In the genomic region with DNA sequence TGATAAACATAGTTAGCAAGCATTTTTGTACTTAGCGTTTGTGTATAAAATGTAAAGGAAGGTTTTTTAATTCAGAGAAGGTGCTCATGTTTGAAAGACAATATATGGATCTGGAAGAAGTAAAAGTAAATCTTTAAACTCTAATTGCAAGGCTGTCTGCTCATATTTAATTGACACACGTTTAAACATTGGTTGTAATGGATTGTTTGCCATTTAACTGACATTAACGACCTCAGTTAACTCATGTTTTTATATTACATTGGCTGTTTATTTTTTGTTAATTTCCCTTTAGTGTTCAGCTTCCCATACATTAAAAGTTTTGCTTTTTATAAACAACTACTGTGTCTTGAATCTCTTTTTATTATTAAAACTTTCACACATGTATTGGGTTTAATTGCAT, we compare ENCODE assay signal across 22 cellular contexts.
"Had no signal": no experiment of that assay in that cellular context is flagged by ENCODE, and none has a peak within 500 bp of the region (broad histone marks: within the 10 kb centered on the region; RNA-seq: fewer than 3 reads in every experiment).

No MANE protein-coding gene starts in this region.

- H3K27me3 Mint-ChIP-seq: T-helper 17 cell had no signal

- H3K4me1 ChIP-seq: breast epithelium had no signal

- H3K9me3 ChIP-seq: breast epithelium had no signal

- H3K4me3 Mint-ChIP-seq: activated CD8-positive, alpha-beta T cell treated with anti-CD3 and anti-CD28 coated beads, Interleukin-2, amount 10 ng/mL, durations not matched to agents 7 days and 5 days; activated naive CD8-positive, alpha-beta T cell treated with anti-CD3 and anti-CD28 coated beads, Interleukin-2, amount 10 ng/mL, durations not matched to agents 7 days and 5 days; T-helper 17 cell had no signal

- H3K4me3 ChIP-seq: breast epithelium, PC-9 had no signal

- DNase-seq: activated CD4-positive, alpha-beta T cell treated with anti-CD3 and anti-CD28 coated beads for 48 hours; activated CD4-positive, alpha-beta T cell treated with anti-CD3 and anti-CD28 coated beads, Interleukin-2, amount 50 U/mL, for 4 hours; activated CD4-positive, CD25-positive, alpha-beta regulatory T cell treated with anti-CD3 and anti-CD28 coated beads, Interleukin-2, amount 50 U/mL, for 72 hours; activated CD8-positive, alpha-beta memory T cell treated with anti-CD3 and anti-CD28 coated beads, Interleukin-2, amount 50 U/mL, for 48 hours; activated CD8-positive, alpha-beta T cell treated with anti-CD3 and anti-CD28 coated beads, Interleukin-2, amount 10 ng/mL, durations not matched to agents 7 days and 5 days; activated naive CD4-positive, alpha-beta T cell treated with anti-CD3 and anti-CD28 coated beads, Interleukin-2, amount 50 U/mL, for 16 hours; activated naive CD8-positive, alpha-beta T cell treated with anti-CD3 and anti-CD28 coated beads, Interleukin-2, amount 10 ng/mL, durations not matched to agents 7 days and 5 days; activated T-cell treated with anti-CD3 and anti-CD28 coated beads, Interleukin-2, amount 50 U/mL, for 1 hour; aorta; caudate nucleus; KG1; NCI-H1092; NCI-H1436; NCI-H187; NCI-H2081; NCI-H510A treated with DMSO at 0.1 percent for 48 hours; PC-9; SHP77 treated with DMSO at 0.1 percent for 48 hours; T-helper 17 cell; T1000; WERI-Rb-1 had no signal

- H3K27ac Mint-ChIP-seq: activated CD8-positive, alpha-beta T cell treated with anti-CD3 and anti-CD28 coated beads, Interleukin-2, amount 10 ng/mL, durations not matched to agents 7 days and 5 days; activated naive CD8-positive, alpha-beta T cell treated with anti-CD3 and anti-CD28 coated beads, Interleukin-2, amount 10 ng/mL, durations not matched to agents 7 days and 5 days had no signal

- H3K9me3 Mint-ChIP-seq: activated naive CD8-positive, alpha-beta T cell treated with anti-CD3 and anti-CD28 coated beads, Interleukin-2, amount 10 ng/mL, durations not matched to agents 7 days and 5 days had no signal

- H3K27ac ChIP-seq: breast epithelium, WERI-Rb-1 had no signal

- H3K36me3 ChIP-seq: breast epithelium, WERI-Rb-1 had no signal

- H3K27me3 ChIP-seq: breast epithelium had no signal

- H2AFZ ChIP-seq: PC-9 had no signal

- ATAC-seq: activated CD8-positive, alpha-beta T cell treated with anti-CD3 and anti-CD28 coated beads, Interleukin-2, amount 10 ng/mL, durations not matched to agents 7 days and 5 days; T-helper 17 cell had no signal
